Comparison of ENCODE assay signal across 1 cellular context in genomic region chr3:44437800-44438199, GRCh38.
TF ChIP-seq lines count a peak whose summit lies in the region.

No MANE protein-coding gene starts in this region.

TF ChIP-seq in K562, 482 proteins besides CTCF, POLR2A, EP300 and RAD21 (continues in another document):
- peak; percentile 68; the same call in 1 of the 2 replicates for TF ChIP-seq ZNF707 (CRISPR knock-in tag; conservative IDR thresholded peaks at IDR 0.05)
- TF ChIP-seq ZBTB33 (CRISPR knock-in tag; IDR thresholded peaks at IDR 0.05) = no peak
- TF ChIP-seq CBX1 (IDR thresholded peaks at IDR 0.05; ENCODE audit: low read depth) = no peak
- no peak for TF ChIP-seq HEY1 (CRISPR knock-in tag; IDR thresholded peaks at IDR 0.05; ENCODE audit: borderline replicate concordance)
- no peak for TF ChIP-seq BRD9 (IDR thresholded peaks at IDR 0.05; ENCODE audit: low read depth, partially characterized antibody)
- TF ChIP-seq ARID3B (CRISPR knock-in tag; IDR thresholded peaks at IDR 0.05; ENCODE audit: borderline replicate concordance) = 0 out of 2 replicates have a peak, but pooled peaks have one; percentile 75
- TF ChIP-seq ZNF143 (CRISPR knock-in tag; IDR thresholded peaks at IDR 0.05) = no peak
- TF ChIP-seq REST (CRISPR knock-in tag; IDR thresholded peaks at IDR 0.05; ENCODE audit: low read depth) = no peak
- peak in 1 of 3 experiments; percentile 40 for TF ChIP-seq YY1 (IDR thresholded peaks at IDR 0.05; ENCODE audit: borderline replicate concordance in 1 of 3, control insufficient read depth in 1 of 3, extremely low read depth in 1 of 3, insufficient read depth in 3 of 3, insufficient read length in 1 of 3, insufficient replicate concordance in 2 of 3, low read depth in 1 of 3, low read length in 2 of 3)
- no peak for TF ChIP-seq SRSF1 (IDR thresholded peaks at IDR 0.05; ENCODE audit: low read depth, low read length)
- no peak for TF ChIP-seq TAL1 (IDR thresholded peaks at IDR 0.05)
- TF ChIP-seq SNRNP70 (optimal IDR thresholded peaks at IDR 0.05; ENCODE audit: low read depth, low read length) = no peak
- TF ChIP-seq ZNF699 (CRISPR knock-in tag; IDR thresholded peaks at IDR 0.05; ENCODE audit: insufficient replicate concordance) = peak; percentile 26
- peak; percentile 75; the same call in 1 of the 2 replicates for TF ChIP-seq THRB (CRISPR knock-in tag; conservative IDR thresholded peaks at IDR 0.05)
- TF ChIP-seq JUN (IDR thresholded peaks at IDR 0.05; ENCODE audit: borderline replicate concordance, low read depth, low read length) = no peak
- no peak for TF ChIP-seq JUN (CRISPR knock-in tag; IDR thresholded peaks at IDR 0.05; ENCODE audit: borderline replicate concordance)
- no peak for TF ChIP-seq KDM1A (IDR thresholded peaks at IDR 0.05)
- no peak for TF ChIP-seq ZNF780A (CRISPR knock-in tag; IDR thresholded peaks at IDR 0.05)
- no peak for TF ChIP-seq ZNF263 (CRISPR knock-in tag; IDR thresholded peaks at IDR 0.05; ENCODE audit: borderline replicate concordance)
- TF ChIP-seq HOMEZ (CRISPR knock-in tag; IDR thresholded peaks at IDR 0.05) = peak; percentile 82; the same call in 1 of the 2 replicates
- TF ChIP-seq DDX20 (tag; IDR thresholded peaks at IDR 0.05; ENCODE audit: low read depth) = peak; percentile 93
- no peak for TF ChIP-seq NCOA4 (IDR thresholded peaks at IDR 0.05; ENCODE audit: partially characterized antibody)
- TF ChIP-seq ZNF184 (CRISPR knock-in tag; IDR thresholded peaks at IDR 0.05) = no peak
- TF ChIP-seq CBX8 (IDR thresholded peaks at IDR 0.05; ENCODE audit: borderline replicate concordance, extremely low read depth, low read depth, low read length, poor library complexity, severe bottlenecking) = no peak
- TF ChIP-seq MAX (CRISPR knock-in tag; IDR thresholded peaks at IDR 0.05) = no peak
- TF ChIP-seq ZNF217 (CRISPR knock-in tag; IDR thresholded peaks at IDR 0.05) = no peak
- TF ChIP-seq ZNF197 (CRISPR knock-in tag; IDR thresholded peaks at IDR 0.05; ENCODE audit: low read depth) = 0 out of 2 replicates have a peak, but pooled peaks have one; percentile 44
- TF ChIP-seq ZBTB17 (CRISPR knock-in tag; IDR thresholded peaks at IDR 0.05) = peak; percentile 85
- TF ChIP-seq ZKSCAN3 (CRISPR knock-in tag; IDR thresholded peaks at IDR 0.05) = peak; percentile 57; the same call in 1 of the 2 replicates
- TF ChIP-seq BCOR (IDR thresholded peaks at IDR 0.05) = no peak
- no peak for TF ChIP-seq DACH1 (IDR thresholded peaks at IDR 0.05; ENCODE audit: partially characterized antibody)
- no peak for TF ChIP-seq NFIC (IDR thresholded peaks at IDR 0.05)
- TF ChIP-seq PPARD (CRISPR knock-in tag; IDR thresholded peaks at IDR 0.05) = peak; percentile 43; the same call in 1 of the 2 replicates
- TF ChIP-seq E2F1 (CRISPR knock-in tag; IDR thresholded peaks at IDR 0.05) = no peak
- peak; percentile 67; the same call in 1 of the 2 replicates for TF ChIP-seq ZNF23 (CRISPR knock-in tag; IDR thresholded peaks at IDR 0.05)
- TF ChIP-seq ZBTB7A (IDR thresholded peaks at IDR 0.05; ENCODE audit: borderline replicate concordance, control insufficient read depth, low read depth, low read length) = no peak
- no peak for TF ChIP-seq ELF2 (CRISPR knock-in tag; IDR thresholded peaks at IDR 0.05)
- no peak for TF ChIP-seq JUNB (CRISPR knock-in tag; conservative IDR thresholded peaks at IDR 0.05)
- TF ChIP-seq CBFA2T2 (conservative IDR thresholded peaks at IDR 0.05) = no peak
- TF ChIP-seq SNAPC5 (CRISPR knock-in tag; IDR thresholded peaks at IDR 0.05) = no peak; the same call in 1 of the 2 replicates
- no peak for TF ChIP-seq RCOR1 (IDR thresholded peaks at IDR 0.05; ENCODE audit: borderline replicate concordance in 1 of 2, low read depth in 2 of 2, low read length in 2 of 2)
- peak; percentile 86 for TF ChIP-seq ZNF586 (CRISPR knock-in tag; conservative IDR thresholded peaks at IDR 0.05)
- no peak for TF ChIP-seq GTF3C2 (IDR thresholded peaks at IDR 0.05; ENCODE audit: borderline replicate concordance, extremely low read depth, insufficient read length)
- TF ChIP-seq NR4A1 (CRISPR knock-in tag; IDR thresholded peaks at IDR 0.05) = 0 out of 2 replicates have a peak, but pooled peaks have one; percentile 47
- peak; percentile 98 for TF ChIP-seq NR4A1 (tag; IDR thresholded peaks at IDR 0.05)
- no peak for TF ChIP-seq NCOA2 (IDR thresholded peaks at IDR 0.05; ENCODE audit: partially characterized antibody in 2 of 2)
- peak; percentile 92 for TF ChIP-seq ZNF583 (CRISPR knock-in tag; IDR thresholded peaks at IDR 0.05)
- no peak for TF ChIP-seq ARHGAP35 (IDR thresholded peaks at IDR 0.05; ENCODE audit: partially characterized antibody)
- no peak for TF ChIP-seq E2F6 (IDR thresholded peaks at IDR 0.05; ENCODE audit: borderline replicate concordance in 1 of 2, extremely low read depth in 1 of 2, insufficient read depth in 1 of 2, insufficient read length in 1 of 2, low read depth in 1 of 2, low read length in 1 of 2, poor library complexity in 1 of 2, severe bottlenecking in 1 of 2)
- peak; percentile 86; the same call in 1 of the 2 replicates for TF ChIP-seq ZNF41 (CRISPR knock-in tag; conservative IDR thresholded peaks at IDR 0.05)
- TF ChIP-seq NELFE (IDR thresholded peaks at IDR 0.05; ENCODE audit: insufficient read depth, insufficient read length) = no peak
- no peak for TF ChIP-seq THAP7 (CRISPR knock-in tag; IDR thresholded peaks at IDR 0.05)
- TF ChIP-seq NCOA1 (IDR thresholded peaks at IDR 0.05; ENCODE audit: low read depth) = no peak
- TF ChIP-seq ZBED1 (IDR thresholded peaks at IDR 0.05) = no peak
